In genomic region chr2:31221549-31221948, GRCh38 we compare ENCODE assay signal across 16 cellular contexts. TPM values are rescaled to one million over a fixed set of nuclear protein-coding genes. Genes with fewer than 3 reads are reported as not detected.
DNase-seq lines count a peak whose midpoint lies in the region; ATAC-seq and TF ChIP-seq lines count a peak whose summit lies in the region.
"Had no signal": no experiment of that assay in that cellular context is flagged by ENCODE, and none has a peak within 500 bp of the region (broad histone marks: within the 10 kb centered on the region; RNA-seq: fewer than 3 reads in every experiment).

No MANE protein-coding gene starts in this region.

- H3K27me3 Mint-ChIP-seq in H9 (ENCODE audit: low read depth) = peaks cover 2% of the 10 kb centered on the region; the same call in 1 of the 2 replicates
- peaks cover 76% of the 10 kb centered on the region for H3K27me3 Mint-ChIP-seq in type B pancreatic cell

- H3K9ac ChIP-seq in H9 (ENCODE audit: extremely low read depth, insufficient read length, low read length) = no peak overlapping the region

- no peak for ATAC-seq in Right ventricle myocardium superior (ENCODE audit: poor library complexity)
- ATAC-seq in left lobe of liver = no peak
- ATAC-seq in GM18520 (IDR thresholded peaks at IDR 0.05; ENCODE audit: unreplicated experiment) = no peak
- ATAC-seq: A549, GM23338 had no signal

- H3K36me3 Mint-ChIP-seq in H9 (ENCODE audit: insufficient read depth in 1 of 3, low read depth in 3 of 3) (no peaks in the 10 kb centered on the region), type B pancreatic cell (no peaks in the 10 kb centered on the region)

- H3K14ac ChIP-seq in H9 (ENCODE audit: insufficient read depth, low read length) = no peak overlapping the region

- H3K23ac ChIP-seq in H9 (ENCODE audit: insufficient read length, low read depth, low read length) = no peak overlapping the region

- H4K8ac ChIP-seq in H9 (replicated peaks; ENCODE audit: insufficient read length, low read depth, low read length) = no peak overlapping the region

- no peaks in the 10 kb centered on the region for H3K36me3 ChIP-seq in right atrium auricular region
- H3K36me3 ChIP-seq: SJSA1 had no signal

- H3T11ph ChIP-seq in H9 (ENCODE audit: low read length) = no peak overlapping the region

- H3K27me3 ChIP-seq in right atrium auricular region (no peaks in the 10 kb centered on the region), H9 (ENCODE audit: insufficient read depth, low read length) (no peaks in the 10 kb centered on the region)

- H3K4me1 ChIP-seq in right atrium auricular region (no peaks in the 10 kb centered on the region), H9 (ENCODE audit: insufficient read depth, low read length) (no peaks in the 10 kb centered on the region)
- H3K4me1 ChIP-seq: A549, SJSA1 had no signal

- H3K4me1 Mint-ChIP-seq in H9 (peaks cover 4 to 11% of the 10 kb centered on the region in 2 experiments; a peak in 3 of 4 replicates), type B pancreatic cell (ENCODE audit: unreplicated experiment) (no peaks in the 10 kb centered on the region)

- H3K27ac Mint-ChIP-seq in H9 (no peak overlapping the region; a peak in 1 of 7 replicates), type B pancreatic cell (no peak overlapping the region)
- H3K27ac Mint-ChIP-seq: GM23338 had no signal

- no peak overlapping the region for H3K4me3 ChIP-seq in right atrium auricular region
- H3K4me3 ChIP-seq: A549, GM23338, SJSA1 had no signal

- H3K79me2 ChIP-seq in H9 (ENCODE audit: insufficient read depth, low read length) = no peaks in the 10 kb centered on the region

- no peak overlapping the region for H3K18ac ChIP-seq in H9 (ENCODE audit: insufficient read length, low read depth, low read length)

- no peak overlapping the region for H2BK15ac ChIP-seq in H9 (ENCODE audit: low read depth, low read length)

- H2BK12ac ChIP-seq in H9 (ENCODE audit: insufficient read length, low read depth, low read length) = no peak overlapping the region

- intact Hi-C loops in Right ventricle myocardium superior (cut with DNase I) = no loop called here

- no peak overlapping the region for H4K5ac ChIP-seq in H9 (ENCODE audit: insufficient read length, low read depth, low read length)

- H4K91ac ChIP-seq in H9 (ENCODE audit: insufficient read length, low read depth, low read length) = no peak overlapping the region

- H3K4me3 Mint-ChIP-seq in H9 = no peak overlapping the region; a peak in 1 of 5 replicates
- H3K4me3 Mint-ChIP-seq in type B pancreatic cell = no peak overlapping the region
- H3K4me3 Mint-ChIP-seq: GM23338 had no signal

- no peak overlapping the region for H3K4me2 ChIP-seq in H9 (ENCODE audit: insufficient read depth, insufficient read length, low read length)
- H3K4me2 ChIP-seq: A549, GM23338 had no signal

- no peaks in the 10 kb centered on the region for H3K23me2 ChIP-seq in H9 (ENCODE audit: insufficient read length, low read depth, low read length, poor library complexity, severe bottlenecking)

- H4K20me1 ChIP-seq in H9 (ENCODE audit: control insufficient read depth, insufficient read depth, insufficient read length) = no peaks in the 10 kb centered on the region

- no peak overlapping the region for H2AK5ac ChIP-seq in H9 (ENCODE audit: insufficient read length, low read length)

- DNase-seq in right atrium auricular region (ENCODE audit: low spot score) = peak; percentile 18
- DNase-seq in Right ventricle myocardium superior = no peak
- peak; percentile 3 for DNase-seq in H9
- DNase-seq in left lobe of liver (ENCODE audit: low spot score) = peak; percentile 0
- peak; percentile 6 for DNase-seq in type B pancreatic cell (ENCODE audit: extremely low spot score, unreplicated experiment)
- DNase-seq in RPMI8226 = no peak
- DNase-seq in NCI-H2227 (lab: John Stamatoyannopoulos, UW; ENCODE audit: unreplicated experiment) = no peak
- DNase-seq: COR-L47; NCI-H187 treated with DMSO at 0.1 percent for 48 hours; NCI-H446; NK-92 treated with Interleukin-12 subunit alpha and Interleukin-12 subunit beta, amount 100 ng/mL, for 24 hours had no signal

- H3K79me1 ChIP-seq in H9 (ENCODE audit: insufficient read depth, low read depth, low read length, poor library complexity, severe bottlenecking) = no peaks in the 10 kb centered on the region

- no peak for TF ChIP-seq CTCF in right atrium auricular region (IDR thresholded peaks at IDR 0.05)
- no peak for TF ChIP-seq CTCF in H9 (conservative IDR thresholded peaks at IDR 0.05)
- TF ChIP-seq CTCF in type B pancreatic cell (conservative IDR thresholded peaks at IDR 0.05) = no peak

- H2BK5ac ChIP-seq in H9 (ENCODE audit: insufficient read length, low read length) = no peak overlapping the region

- no CpG with 5 or more reads among the region's 6 CpGs for WGBS in H9 (ENCODE audit: extremely low coverage, insufficient read length, low lambda C conversion rate)

- no peak overlapping the region for H3K27ac ChIP-seq in right atrium auricular region
- no peak overlapping the region for H3K27ac ChIP-seq in H9 (ENCODE audit: insufficient read length, low read depth, low read length)
- H3K27ac ChIP-seq: A549, RWPE1, SJSA1 had no signal

- no peak overlapping the region for H2BK20ac ChIP-seq in H9 (ENCODE audit: low read depth, low read length, poor library complexity, severe bottlenecking)

- no peak overlapping the region for H3K4ac ChIP-seq in H9 (ENCODE audit: low read depth, low read length)

- H2AFZ ChIP-seq in H9 (ENCODE audit: low read length) = no peak overlapping the region
- H2AFZ ChIP-seq: GM23338 had no signal

- H3K9me3 ChIP-seq in right atrium auricular region = no peaks in the 10 kb centered on the region
- H3K9me3 ChIP-seq in H9 (ENCODE audit: control insufficient read depth, low read depth, low read length) = no peaks in the 10 kb centered on the region
- H3K9me3 ChIP-seq: A549, SJSA1 had no signal

- H3K9me3 Mint-ChIP-seq in H9 = no peaks in the 10 kb centered on the region
- no peaks in the 10 kb centered on the region for H3K9me3 Mint-ChIP-seq in type B pancreatic cell
- H3K9me3 Mint-ChIP-seq: GM23338 had no signal

- no peak overlapping the region for H3K56ac ChIP-seq in H9 (ENCODE audit: insufficient read length, low read depth, low read length)

- no peak overlapping the region for H2BK120ac ChIP-seq in H9 (ENCODE audit: low read depth, low read length, poor library complexity, severe bottlenecking)

RNA-seq across cellular contexts. Expression of gene CAPN14, which starts 4.2 kb away (rescaled TPM):
- total RNA-seq in right atrium auricular region = under 1 TPM; 0.16 to 0.22 TPM
- 0.32 TPM for total RNA-seq in Right ventricle myocardium superior
- 0.07 and 0.09 TPM in 2 replicates for total RNA-seq in H9 (2021)
- not detected for total RNA-seq in left lobe of liver
- total RNA-seq in type B pancreatic cell (ENCODE audit: low replicate concordance) = 0.12 and 0.39 TPM in 2 replicates
- total RNA-seq: GM23338, SJSA1 had no signal

RNA-seq across cellular contexts. Expression of gene EHD3, which starts 12.4 kb away (rescaled TPM):
- 10 to 100 TPM; 10.6 to 12.5 TPM for total RNA-seq in right atrium auricular region
- 23.0 TPM for total RNA-seq in Right ventricle myocardium superior
- total RNA-seq in H9 (2021) = 8.3 TPM in 2 replicates
- total RNA-seq in left lobe of liver = 10.6 TPM
- 5.3 and 8.9 TPM in 2 replicates for total RNA-seq in type B pancreatic cell (ENCODE audit: low replicate concordance)

Comparison
In these comparisons a context has a peak if more than half of its experiments do, and no peak if none do; other contexts are left out.
1. DNase-seq: peak in right atrium auricular region (single experiment), H9 (single experiment), left lobe of liver (single experiment) and type B pancreatic cell (single experiment); none in Right ventricle myocardium superior (single experiment), RPMI8226 (single experiment) and NCI-H2227 (single experiment).